1 cellular context compared by ENCODE assay signal in genomic region chr7:16817536-16817935, GRCh38.
TF ChIP-seq lines count a peak whose summit lies in the region.

No MANE protein-coding gene starts in this region.

TF ChIP-seq in IMR-90, 13 proteins besides CTCF, POLR2A, EP300 and RAD21:
- no peak for TF ChIP-seq RFX5 (IDR thresholded peaks at IDR 0.05; ENCODE audit: low read depth, low read length)
- TF ChIP-seq CEBPB (IDR thresholded peaks at IDR 0.05; ENCODE audit: low read depth, low read length) = no peak
- no peak for TF ChIP-seq CHD1 (IDR thresholded peaks at IDR 0.05; ENCODE audit: low read depth, low read length)
- TF ChIP-seq SMC3 (IDR thresholded peaks at IDR 0.05; ENCODE audit: low read depth, low read length) = no peak
- TF ChIP-seq FOS (IDR thresholded peaks at IDR 0.05; ENCODE audit: low read depth, low read length) = no peak
- TF ChIP-seq MAZ (IDR thresholded peaks at IDR 0.05; ENCODE audit: borderline replicate concordance, low read depth, low read length) = no peak
- no peak for TF ChIP-seq NFE2L2 (IDR thresholded peaks at IDR 0.05; ENCODE audit: low read depth, low read length)
- TF ChIP-seq MAFK (IDR thresholded peaks at IDR 0.05; ENCODE audit: low read depth, low read length) = no peak
- TF ChIP-seq MXI1 (IDR thresholded peaks at IDR 0.05; ENCODE audit: borderline replicate concordance, low read depth, low read length) = no peak
- TF ChIP-seq BHLHE40 (IDR thresholded peaks at IDR 0.05; ENCODE audit: low read depth, low read length) = no peak
- no peak for TF ChIP-seq ELK1 (IDR thresholded peaks at IDR 0.05; ENCODE audit: borderline replicate concordance, low read depth, low read length)
